8 cellular contexts compared by ENCODE assay signal in the genomic region with DNA sequence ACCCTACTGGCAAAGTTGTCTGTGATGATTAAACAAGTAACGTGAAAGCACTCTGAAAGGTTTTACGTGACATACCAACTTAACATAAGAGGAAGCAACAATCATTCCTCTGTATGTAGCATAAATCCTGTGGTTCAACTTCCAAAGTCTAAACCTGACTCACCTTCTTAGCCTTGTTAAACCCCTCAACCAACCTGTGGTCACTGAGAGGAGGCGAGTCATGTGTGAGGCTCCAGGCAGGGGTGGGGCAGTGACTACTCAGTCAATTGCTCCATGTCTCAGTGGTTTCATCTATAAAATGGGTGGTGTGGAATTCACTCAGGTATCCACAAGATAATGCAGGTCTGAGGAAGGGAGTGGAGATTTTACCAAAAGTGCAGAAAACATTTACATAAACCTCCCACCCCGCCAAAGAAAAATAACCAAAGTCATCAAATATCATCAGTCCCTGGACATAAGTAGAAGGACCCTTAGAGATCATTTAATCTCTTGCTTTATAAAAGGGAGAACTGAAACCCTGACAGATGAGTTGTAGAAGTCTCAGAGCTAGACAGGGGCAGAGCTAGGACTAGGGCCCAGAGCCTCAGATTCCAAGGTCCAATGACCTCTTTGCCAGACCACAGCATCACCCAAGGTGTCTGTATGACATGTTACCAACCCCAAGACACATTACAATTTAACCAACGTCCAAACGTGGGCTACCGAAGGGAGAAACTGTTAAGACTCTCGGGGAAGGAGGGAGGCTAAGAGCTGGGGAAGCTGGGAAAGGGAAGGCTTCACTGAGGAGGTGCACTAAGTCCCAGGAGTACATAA. TPM values are rescaled to one million over a fixed set of nuclear protein-coding genes. Genes with fewer than 3 reads are reported as not detected.
DNase-seq lines count a peak whose midpoint lies in the region; ATAC-seq and TF ChIP-seq lines count a peak whose summit lies in the region.

No MANE protein-coding gene starts in this region.

- peak; percentile 42 for ATAC-seq in GM18909 (IDR thresholded peaks at IDR 0.05; ENCODE audit: poor library complexity, unreplicated experiment)
- ATAC-seq in HG03354 (IDR thresholded peaks at IDR 0.05; ENCODE audit: poor library complexity, severe bottlenecking, unreplicated experiment) = peak; percentile 48
- ATAC-seq in activated B cell treated with CpG ODN at 0.5 μM for 24 hours (ENCODE audit: low read depth) = peak; percentile 56

- no peaks in the 10 kb centered on the region for H3K27me3 ChIP-seq in esophagus (ENCODE audit: control insufficient read depth in 1 of 2, insufficient read depth in 2 of 2, low read length in 2 of 2)

- H3K27ac Mint-ChIP-seq in activated B cell treated with CpG ODN at 0.5 μM for 24 hours = peak overlapping the region; percentile 100

- peak overlapping the region; percentile 86 to 92 for H3K27ac ChIP-seq in esophagus (ENCODE audit: low read depth in 2 of 2, low read length in 1 of 2)

- no peaks in the 10 kb centered on the region for H3K9me3 Mint-ChIP-seq in activated B cell treated with CpG ODN at 0.5 μM for 24 hours

- H3K9me3 ChIP-seq in esophagus (ENCODE audit: control insufficient read depth in 2 of 2, insufficient read depth in 1 of 2, low read depth in 1 of 2, low read length in 1 of 2) = no peaks in the 10 kb centered on the region

- no peaks in the 10 kb centered on the region for H3K27me3 Mint-ChIP-seq in activated B cell treated with CpG ODN at 0.5 μM for 24 hours

- CTCF ChIA-PET in activated B cell treated with CpG ODN at 0.5 μM for 24 hours (lab: Charles Lee) = interaction anchor here (1.0 to 3.9 kb wide), 5 partner anchors 12 to 170 kb away, joined by 3 to 17 read pairs (median 8); a partner anchor contains a TSS

- no peak for TF ChIP-seq CTCF in activated B cell treated with CpG ODN at 0.5 μM for 24 hours (IDR thresholded peaks at IDR 0.05)

- H3K4me3 ChIP-seq in esophagus (ENCODE audit: low read depth in 1 of 2, low read length in 2 of 2) = no peak overlapping the region

- DNase-seq in activated B cell treated with CpG ODN at 0.5 μM for 24 hours (no peak), posterior vena cava (ENCODE audit: low spot score) (no peak), G401 (ENCODE audit: low spot score) (no peak), HCEC 1CT (no peak)
- DNase-seq in stimulated activated CD4-positive, alpha-beta T cell treated with anti-CD3 and anti-CD28 coated beads, Interleukin-4, amount 100 ng/mL, for 24 hours = peak; percentile 74

- in situ Hi-C loops in G401 (cut with HindIII; ENCODE audit: low sequenced_read_pairs) = no loop called here

- WGBS in esophagus, 2 donors = 61 to 70% methylated on average over 8 of the region's 8 CpGs

- peaks cover 56% of the 10 kb centered on the region for H3K36me3 Mint-ChIP-seq in activated B cell treated with CpG ODN at 0.5 μM for 24 hours (ENCODE audit: low read depth)

- peaks cover 0 to 7% of the 10 kb centered on the region in 2 donors for H3K36me3 ChIP-seq in esophagus (ENCODE audit: control insufficient read depth in 2 of 2, insufficient read depth in 2 of 2, low read length in 1 of 2)

- peak overlapping the region; percentile 63 for H3K4me3 Mint-ChIP-seq in activated B cell treated with CpG ODN at 0.5 μM for 24 hours

- H3K4me1 ChIP-seq in esophagus (ENCODE audit: control insufficient read depth in 2 of 2, insufficient read depth in 2 of 2, low read length in 1 of 2) = peaks cover 0 to 5% of the 10 kb centered on the region in 2 donors

- intact Hi-C loops in activated B cell treated with CpG ODN at 0.5 μM for 24 hours (cut with micrococcal nuclease) = loop anchor here (1.0 kb wide), 2 partner anchors 12 to 169 kb away; no protein-coding TSS in a partner anchor
- intact Hi-C loops in posterior vena cava (cut with DNase I) = loop anchor here in 1 of 2 donors (10.0 kb wide), 1 partner anchor 169 kb away; a partner anchor contains a TSS

- POLR2A ChIA-PET in activated B cell treated with CpG ODN at 0.5 μM for 24 hours (lab: Charles Lee) = interaction anchor here (0.7 to 30.7 kb wide), 10 partner anchors 11 to 1309 kb away, joined by 3 to 976 read pairs (median 102); a partner anchor contains a TSS

- H3K4me1 Mint-ChIP-seq in activated B cell treated with CpG ODN at 0.5 μM for 24 hours = peaks cover 43% of the 10 kb centered on the region

RNA-seq across cellular contexts. Expression of a gene that starts 3.7 kb away (rescaled TPM):
- total RNA-seq in activated B cell treated with CpG ODN at 0.5 μM for 24 hours (370 and 379 TPM in 2 replicates), posterior vena cava (100 to 1,000 TPM; 238 to 269 TPM)
- polyA plus RNA-seq in esophagus = 100 to 1,000 TPM; 314 to 323 TPM
- total RNA-seq in G401 (2014; rRNA removed; shearing (Covaris generic)) = 150 and 167 TPM in 2 replicates
